10 cellular contexts compared by ENCODE assay signal in the genomic region with DNA sequence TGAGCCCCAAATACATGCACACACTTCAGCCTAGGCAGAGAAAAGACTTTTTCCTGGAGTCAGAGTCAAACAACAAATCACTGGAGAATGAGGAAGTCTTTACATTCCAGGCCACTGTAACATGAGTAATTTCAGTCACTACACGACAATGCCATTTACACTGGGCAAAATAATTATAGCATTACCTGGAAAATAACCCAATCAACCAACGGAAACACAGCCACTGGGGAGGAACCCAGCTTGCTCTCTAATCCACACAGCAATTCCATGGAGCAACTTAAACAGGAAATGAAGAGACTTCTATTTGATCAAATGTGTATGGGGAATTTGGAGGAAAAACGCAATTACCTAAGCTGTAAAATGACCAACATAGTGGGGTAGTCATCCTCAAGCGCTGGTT. TPM values are rescaled to one million over a fixed set of nuclear protein-coding genes. Genes with fewer than 3 reads are reported as not detected.
DNase-seq lines count a peak whose midpoint lies in the region; ATAC-seq and TF ChIP-seq lines count a peak whose summit lies in the region.
"Had no signal": no experiment of that assay in that cellular context is flagged by ENCODE, and none has a peak within 500 bp of the region (broad histone marks: within the 10 kb centered on the region; RNA-seq: fewer than 3 reads in every experiment).

No MANE protein-coding gene starts in this region.

- ATAC-seq in HG03521 (IDR thresholded peaks at IDR 0.05; ENCODE audit: unreplicated experiment), result no peak
- ATAC-seq in GM19324 (IDR thresholded peaks at IDR 0.05; ENCODE audit: low FRiP score, unreplicated experiment), result no peak
- ATAC-seq in HG03469 (IDR thresholded peaks at IDR 0.05; ENCODE audit: unreplicated experiment), result no peak

- H3K4me1 ChIP-seq in A673 (ENCODE audit: insufficient read depth, low read length, poor library complexity, severe bottlenecking), result peaks cover 34% of the 10 kb centered on the region

- H3K4me3 ChIP-seq in A673 (ENCODE audit: low read depth, low read length, poor library complexity, severe bottlenecking) (no peak overlapping the region), brain microvascular endothelial cell (ENCODE audit: low read depth, low read length) (no peak overlapping the region)

- CTCF ChIA-PET in A673 (lab: Charles Lee), result no interaction called here

- H3K27me3 ChIP-seq in A673 (replicated peaks; ENCODE audit: insufficient read depth, low read depth, low read length, poor library complexity), result no peaks in the 10 kb centered on the region
- no peaks in the 10 kb centered on the region for H3K27me3 ChIP-seq in brain microvascular endothelial cell (replicated peaks)

- DNase-seq in A673 (ENCODE audit: low spot score), result peak; percentile 84
- DNase-seq in HS-5 (ENCODE audit: low read depth), result peak; percentile 91
- DNase-seq in brain microvascular endothelial cell, result peak; percentile 53
- peak; percentile 46 for DNase-seq in left kidney (ENCODE audit: low read depth, low spot score)
- no peak for DNase-seq in NCI-H524 treated with DMSO at 0.1 percent for 48 hours (lab: John Stamatoyannopoulos, UW)
- DNase-seq: NCI-H1436 treated with DMSO at 0.1 percent for 48 hours; stimulated activated CD4-positive, alpha-beta T cell treated with anti-CD3 and anti-CD28 coated beads, Interleukin-2, amount 100 ng/mL, for 48 hours had no signal

- in situ Hi-C loops in brain microvascular endothelial cell (cut with HindIII; ENCODE audit: low pct_ligation_motif_present, low sequenced_read_pairs), result no loop called here

- intact Hi-C loops in A673 (cut with micrococcal nuclease; ENCODE audit: unreplicated experiment), result no loop called here

- TF ChIP-seq CTCF in A673 (conservative IDR thresholded peaks at IDR 0.05; ENCODE audit: low read depth, low read length) (no peak), brain microvascular endothelial cell (IDR thresholded peaks at IDR 0.05; ENCODE audit: low read depth, low read length, missing control alignments) (no peak)

- H3K9me3 ChIP-seq in A673 (ENCODE audit: low read depth, low read length, poor library complexity, severe bottlenecking), result no peaks in the 10 kb centered on the region

- no TSS peak for BruUV-seq in A673 (replicated peaks; lab: Mats Ljungman, UMichigan)

- H3K36me3 ChIP-seq in A673 (ENCODE audit: insufficient read depth, low read length, poor library complexity, severe bottlenecking), result no peaks in the 10 kb centered on the region
- H3K36me3 ChIP-seq in brain microvascular endothelial cell (replicated peaks), result peaks cover 40% of the 10 kb centered on the region

- POLR2A ChIA-PET in A673 (lab: Charles Lee; ENCODE audit: low non-redundant PET), result no interaction called here

- H3K27ac ChIP-seq in A673 (ENCODE audit: low read depth, low read length, poor library complexity, severe bottlenecking) (peak overlapping the region; percentile 43), brain microvascular endothelial cell (peak overlapping the region; percentile 76)

RNA-seq across cellular contexts. Expression of a gene that starts 15.2 kb away (rescaled TPM):
- 89.1 and 122 TPM in 2 replicates for total RNA-seq in A673 (2021)
